In the genomic region with DNA sequence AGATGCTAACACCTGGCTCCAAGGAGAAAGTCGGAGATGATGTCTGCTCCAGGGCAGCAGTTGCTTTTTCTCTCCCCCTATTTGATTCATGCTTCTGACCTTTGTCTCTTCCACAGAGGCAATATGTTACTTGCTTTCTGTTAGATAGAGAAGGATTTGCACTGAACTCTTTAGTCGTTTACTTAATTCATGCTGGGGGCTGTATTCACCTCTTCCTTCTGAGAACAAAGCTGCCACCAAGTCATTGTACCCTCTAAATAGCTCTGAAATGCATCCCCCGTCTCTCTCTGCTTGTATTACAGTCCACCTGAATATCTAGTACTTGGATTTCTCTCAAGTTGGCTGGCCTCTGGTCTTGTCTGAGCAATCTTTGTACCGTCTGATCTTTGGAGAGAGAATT, we compare ENCODE assay signal across 21 cellular contexts.
DNase-seq lines count a peak whose midpoint lies in the region; TF ChIP-seq lines count a peak whose summit lies in the region.
"Had no signal": no experiment of that assay in that cellular context is flagged by ENCODE, and none has a peak within 500 bp of the region (broad histone marks: within the 10 kb centered on the region; RNA-seq: fewer than 3 reads in every experiment).

No MANE protein-coding gene starts in this region.

- H3K4me1 Mint-ChIP-seq in neural progenitor cell: peaks cover 41% of the 10 kb centered on the region

- no peaks in the 10 kb centered on the region for H3K79me2 ChIP-seq in neural progenitor cell (ENCODE audit: low read depth)

- peak overlapping the region; percentile 60 for H3K4me2 ChIP-seq in neural progenitor cell
- H3K4me2 ChIP-seq: PC-9 had no signal

- H3K27me3 Mint-ChIP-seq in neural progenitor cell (ENCODE audit: insufficient read depth, low read depth): peaks cover 12% of the 10 kb centered on the region

- H4K20me1 ChIP-seq in neural progenitor cell (ENCODE audit: low read depth): peaks cover 3% of the 10 kb centered on the region

- no peaks in the 10 kb centered on the region for H3K36me3 ChIP-seq in neural progenitor cell
- H3K36me3 ChIP-seq in colonic mucosa: no peaks in the 10 kb centered on the region
- H3K36me3 ChIP-seq in prostate gland: no peaks in the 10 kb centered on the region
- H3K36me3 ChIP-seq: HAP-1 had no signal

- TF ChIP-seq CTCF in neural progenitor cell (IDR thresholded peaks at IDR 0.05): no peak
- TF ChIP-seq CTCF in colonic mucosa (IDR thresholded peaks at IDR 0.05): no peak
- no peak for TF ChIP-seq CTCF in prostate gland (IDR thresholded peaks at IDR 0.05)

- H3K27ac ChIP-seq in neural progenitor cell (no peak overlapping the region), colonic mucosa (no peak overlapping the region), prostate gland (no peak overlapping the region)
- H3K27ac ChIP-seq: C4-2B, PC-9, SJCRH30 had no signal

- no peak overlapping the region for H3K27ac Mint-ChIP-seq in neural progenitor cell
- H3K27ac Mint-ChIP-seq: CD8-positive, alpha-beta T cell had no signal

- peaks cover 27% of the 10 kb centered on the region for H3K4me1 ChIP-seq in neural progenitor cell
- H3K4me1 ChIP-seq in colonic mucosa: no peaks in the 10 kb centered on the region
- no peaks in the 10 kb centered on the region for H3K4me1 ChIP-seq in prostate gland (replicated peaks)
- H3K4me1 ChIP-seq: Caco-2, HAP-1, SJCRH30 had no signal

- DNase-seq in NCI-H748 (lab: John Stamatoyannopoulos, UW; ENCODE audit: unreplicated experiment) (peak; percentile 71), NCI-H748 treated with DMSO at 0.1 percent for 48 hours (lab: John Stamatoyannopoulos, UW) (no peak), NCI-H1694 treated with DMSO at 0.1 percent for 48 hours (lab: John Stamatoyannopoulos, UW) (peak; percentile 44), NCI-H82 (lab: John Stamatoyannopoulos, UW) (peak; percentile 53), neural progenitor cell (ENCODE audit: low spot score) (peak; percentile 67), colonic mucosa (no peak), prostate gland (ENCODE audit: low spot score) (no peak)
- DNase-seq in stimulated activated CD4-positive, alpha-beta T cell treated with anti-CD3 and anti-CD28 coated beads, Interleukin-12 subunit alpha, Interleukin-12 subunit beta, amount 100 ng/mL, for 4 hours: no peak
- DNase-seq: Caco-2; CD8-positive, alpha-beta T cell; DMS79 treated with DMSO at 0.1 percent for 48 hours; GF-D8; KBM-7; MV-4-11; NCI-H2029 treated with DMSO at 0.1 percent for 48 hours; NCI-H526; PC-9; SJCRH30; T-helper 2 cell had no signal

- H3K9ac ChIP-seq in neural progenitor cell (no peak overlapping the region), colonic mucosa (ENCODE audit: low read depth in 2 of 2, low read length in 2 of 2) (no peak overlapping the region)

- WGBS in prostate gland: 25% methylated on average over 4 of the region's 4 CpGs

- no peaks in the 10 kb centered on the region for H3K9me3 ChIP-seq in neural progenitor cell (ENCODE audit: low read depth)
- H3K9me3 ChIP-seq in colonic mucosa: no peaks in the 10 kb centered on the region
- H3K9me3 ChIP-seq in prostate gland: no peaks in the 10 kb centered on the region
- H3K9me3 ChIP-seq: Caco-2, HAP-1, SJCRH30 had no signal

- H3F3A ChIP-seq in neural progenitor cell (ENCODE audit: low read depth): peaks cover 5% of the 10 kb centered on the region

- no peaks in the 10 kb centered on the region for H3K9me3 Mint-ChIP-seq in neural progenitor cell

- no peaks in the 10 kb centered on the region for H3K36me3 Mint-ChIP-seq in neural progenitor cell
- H3K36me3 Mint-ChIP-seq: CD8-positive, alpha-beta T cell had no signal

- intact Hi-C loops in colonic mucosa (cut with DNase I) (no loop called here), prostate gland (cut with DNase I) (no loop called here)

- no peak overlapping the region for H2AFZ ChIP-seq in neural progenitor cell (replicated peaks)
- H2AFZ ChIP-seq: PC-9 had no signal

- H3K4me3 Mint-ChIP-seq in neural progenitor cell: no peak overlapping the region
- H3K4me3 Mint-ChIP-seq: CD8-positive, alpha-beta T cell had no signal

- H3K4me3 ChIP-seq in neural progenitor cell (peak overlapping the region; percentile 18), colonic mucosa (no peak overlapping the region), prostate gland (no peak overlapping the region)
- H3K4me3 ChIP-seq: HAP-1, PC-9, SJCRH30 had no signal

- H3K27me3 ChIP-seq in neural progenitor cell: no peaks in the 10 kb centered on the region
- peaks cover 3% of the 10 kb centered on the region for H3K27me3 ChIP-seq in colonic mucosa
- H3K27me3 ChIP-seq in prostate gland (replicated peaks; ENCODE audit: insufficient read depth): peaks cover 3% of the 10 kb centered on the region
- H3K27me3 ChIP-seq: SJCRH30 had no signal

- no peak for TF ChIP-seq POLR2A in prostate gland (IDR thresholded peaks at IDR 0.05)

Comparison
In these comparisons a context has a peak if more than half of its experiments do, and no peak if none do; other contexts are left out.
1. DNase-seq: peak in NCI-H748 (single experiment), NCI-H1694 treated with DMSO at 0.1 percent for 48 hours (single experiment), NCI-H82 (single experiment) and neural progenitor cell (single experiment); none in NCI-H748 treated with DMSO at 0.1 percent for 48 hours (single experiment), colonic mucosa (single experiment), prostate gland (single experiment) and stimulated activated CD4-positive, alpha-beta T cell treated with anti-CD3 and anti-CD28 coated beads, Interleukin-12 subunit alpha, Interleukin-12 subunit beta, amount 100 ng/mL, for 4 hours (single experiment).